ENCODE assay signal across 18 cellular contexts in genomic region chr4:55902677-55903076, GRCh38.
"Had no signal": no experiment of that assay in that cellular context is flagged by ENCODE, and none has a peak within 500 bp of the region (broad histone marks: within the 10 kb centered on the region; RNA-seq: fewer than 3 reads in every experiment).

No MANE protein-coding gene starts in this region.

- H2AFZ ChIP-seq: neural progenitor cell had no signal

- H3K4me3 ChIP-seq: colonic mucosa, heart left ventricle, neural progenitor cell, ovary, right atrium auricular region, sigmoid colon, skin epidermis had no signal

- H3K36me3 Mint-ChIP-seq: natural killer cell treated with Interleukin-12 subunit alpha and Interleukin-12 subunit beta and Interleukin-15 and Interleukin-18, amount 100 ng/mL, for 72 hours had no signal

- H3K4me2 ChIP-seq: neural progenitor cell had no signal

- H3K9me3 Mint-ChIP-seq: natural killer cell treated with Interleukin-12 subunit alpha and Interleukin-12 subunit beta and Interleukin-15 and Interleukin-18, amount 100 ng/mL, for 72 hours; neural progenitor cell; stimulated activated naive B cell treated with anti-CD40 and anti-IgM and Interleukin-4, amounts not matched to agents 10 μg/mL and 1 μg/mL and 100 μg/mL, for 72 hours; type B pancreatic cell had no signal

- H3K4me3 Mint-ChIP-seq: natural killer cell treated with Interleukin-12 subunit alpha and Interleukin-12 subunit beta and Interleukin-15 and Interleukin-18, amount 100 ng/mL, for 72 hours; neural progenitor cell; stimulated activated naive B cell treated with anti-CD40 and anti-IgM and Interleukin-4, amounts not matched to agents 10 μg/mL and 1 μg/mL and 100 μg/mL, for 72 hours; type B pancreatic cell had no signal

- H3K4me1 Mint-ChIP-seq: neural progenitor cell had no signal

- H3K9me3 ChIP-seq: colonic mucosa, ovary, right atrium auricular region, sigmoid colon had no signal

- H3K27me3 Mint-ChIP-seq: natural killer cell treated with Interleukin-12 subunit alpha and Interleukin-12 subunit beta and Interleukin-15 and Interleukin-18, amount 100 ng/mL, for 72 hours; stimulated activated naive B cell treated with anti-CD40 and anti-IgM and Interleukin-4, amounts not matched to agents 10 μg/mL and 1 μg/mL and 100 μg/mL, for 72 hours; type B pancreatic cell had no signal

- DNase-seq: colonic mucosa; effector CD8-positive, alpha-beta T cell; heart left ventricle; hippocampal formation; mammary epithelial cell; nucleus accumbens; ovary; sigmoid colon; stimulated activated CD4-positive, alpha-beta T cell treated with anti-CD3 and anti-CD28 coated beads, Interleukin-2, amount 100 ng/mL, for 24 hours; stimulated activated CD4-positive, alpha-beta T cell treated with anti-CD3 and anti-CD28 coated beads, Interleukin-4, amount 100 ng/mL, for 4 hours; stimulated activated naive B cell treated with anti-CD40 and anti-IgM and Interleukin-4, amounts not matched to agents 10 μg/mL and 1 μg/mL and 100 μg/mL, for 72 hours had no signal

- H3K36me3 ChIP-seq: colonic mucosa, ovary had no signal

- H3K27ac ChIP-seq: colonic mucosa, heart left ventricle, neural progenitor cell, ovary, right atrium auricular region, sigmoid colon had no signal

- H3K27ac Mint-ChIP-seq: natural killer cell treated with Interleukin-12 subunit alpha and Interleukin-12 subunit beta and Interleukin-15 and Interleukin-18, amount 100 ng/mL, for 72 hours; neural progenitor cell; stimulated activated naive B cell treated with anti-CD40 and anti-IgM and Interleukin-4, amounts not matched to agents 10 μg/mL and 1 μg/mL and 100 μg/mL, for 72 hours; type B pancreatic cell had no signal

- H3K27me3 ChIP-seq: colonic mucosa, heart left ventricle, neural progenitor cell, ovary, right atrium auricular region, sigmoid colon had no signal

- H3K4me1 ChIP-seq: colonic mucosa, neural progenitor cell, right atrium auricular region, sigmoid colon had no signal

- ATAC-seq: esophagus mucosa; heart left ventricle; left lobe of liver; natural killer cell treated with Interleukin-12 subunit alpha and Interleukin-12 subunit beta and Interleukin-15 and Interleukin-18, amount 100 ng/mL, for 72 hours; stimulated activated naive B cell treated with anti-CD40 and anti-IgM and Interleukin-4, amounts not matched to agents 10 μg/mL and 1 μg/mL and 100 μg/mL, for 72 hours had no signal

- H3K9ac ChIP-seq: neural progenitor cell had no signal
